ENCODE assay signal across 8 cellular contexts in genomic region chr1:226108935-226109828, GRCh38. TPM values are rescaled to one million over a fixed set of nuclear protein-coding genes. Genes with fewer than 3 reads are reported as not detected.
DNase-seq lines count a peak whose midpoint lies in the region; ATAC-seq, FAIRE-seq and TF ChIP-seq lines count a peak whose summit lies in the region.

No MANE protein-coding gene starts in this region.

- no peaks in the 10 kb centered on the region for H3K27me3 ChIP-seq in AG04450 (ENCODE audit: control insufficient read depth, insufficient read depth, low read length)
- H3K27me3 ChIP-seq in H7 (ENCODE audit: control insufficient read depth, insufficient read depth, low read length) = peaks cover 8% of the 10 kb centered on the region
- H3K27me3 ChIP-seq in psoas muscle (ENCODE audit: insufficient read depth in 3 of 3, low read length in 2 of 3) = no peaks in the 10 kb centered on the region

- H3K9me3 ChIP-seq in AG04450 (ENCODE audit: control insufficient read depth, insufficient read depth, low read length) (no peaks in the 10 kb centered on the region), psoas muscle (no peaks in the 10 kb centered on the region)

- peaks cover 14% of the 10 kb centered on the region for H3K9me3 Mint-ChIP-seq in glutamatergic neuron (ENCODE audit: unreplicated experiment)

- peak overlapping the region; percentile 59 for H3K4me3 ChIP-seq in AG04450 (ENCODE audit: low read depth, low read length)
- peak overlapping the region; percentile 74 for H3K4me3 ChIP-seq in H7 (ENCODE audit: insufficient read depth, low read depth, low read length)
- peak overlapping the region; percentile 65 for H3K4me3 ChIP-seq in WI38 (ENCODE audit: low read depth, low read length)
- peak overlapping the region; percentile 83 for H3K4me3 ChIP-seq in psoas muscle

- peak; percentile 39 to 71 (median 48) for ATAC-seq in psoas muscle

- H3K27me3 Mint-ChIP-seq in glutamatergic neuron (ENCODE audit: unreplicated experiment) = peaks cover 10% of the 10 kb centered on the region

- peaks cover 5% of the 10 kb centered on the region for H3K36me3 Mint-ChIP-seq in glutamatergic neuron (ENCODE audit: unreplicated experiment)

- DNase-seq in AG04450 (ENCODE audit: low read depth, low spot score) (no peak), H7 (no peak), glutamatergic neuron (no peak), psoas muscle (peak in 1 of 2 donors; percentile 35), RCC 7860 (ENCODE audit: low spot score) (no peak), retina (no peak), HPDE6-E6E7 (ENCODE audit: extremely low spot score) (no peak)

- CTCF ChIA-PET in AG04450 (lab: Charles Lee) = interaction anchor here (0.7 to 7.1 kb wide), 4 partner anchors 16 to 92 kb away, joined by 3 to 73 read pairs (median 12); no protein-coding TSS in a partner anchor

- peak overlapping the region; percentile 93 for H3K4me3 Mint-ChIP-seq in glutamatergic neuron (ENCODE audit: unreplicated experiment)

- H3K4me1 Mint-ChIP-seq in glutamatergic neuron (ENCODE audit: low read depth, unreplicated experiment) = peaks cover 33% of the 10 kb centered on the region

- H3K36me3 ChIP-seq in H7 (replicated peaks; ENCODE audit: control insufficient read depth, insufficient read depth, low read length) = no peaks in the 10 kb centered on the region
- H3K36me3 ChIP-seq in psoas muscle (ENCODE audit: insufficient read depth in 1 of 2, low read depth in 1 of 2) = no peaks in the 10 kb centered on the region

- WGBS in psoas muscle, 3 donors = 6 to 7% (median 7%) methylated on average over 23 of the region's 23 CpGs

- H3K27ac ChIP-seq in AG04450 (ENCODE audit: low read depth, low read length) = peak overlapping the region; percentile 65
- peak overlapping the region; percentile 89 for H3K27ac ChIP-seq in psoas muscle

- peaks cover 28% of the 10 kb centered on the region for H3K4me1 ChIP-seq in psoas muscle

- no peak for TF ChIP-seq CTCF in AG04450 (IDR thresholded peaks at IDR 0.05; ENCODE audit: low read depth, low read length)
- no peak for TF ChIP-seq CTCF in WI38 (IDR thresholded peaks at IDR 0.05; ENCODE audit: low read depth, low read length)
- TF ChIP-seq CTCF in glutamatergic neuron (IDR thresholded peaks at IDR 0.05; ENCODE audit: partially characterized antibody, unreplicated experiment) = no peak
- TF ChIP-seq CTCF in psoas muscle (IDR thresholded peaks at IDR 0.05) = no peak

- intact Hi-C loops in psoas muscle (cut with DNase I) = no loop called here

- no peak for FAIRE-seq in RCC 7860 (lab: Jason Lieb, UNC)

- H3K27ac Mint-ChIP-seq in glutamatergic neuron (ENCODE audit: unreplicated experiment) = peak overlapping the region; percentile 98

- POLR2A ChIA-PET in AG04450 (lab: Yijun Ruan, JAX) = interaction anchor here (0.7 to 3.0 kb wide), 4 partner anchors 9 to 47 kb away, joined by 3 to 15 read pairs (median 11); partner anchors contain the start of gene H3-3A

RNA-seq across cellular contexts. Expression of gene H3-3A, which starts 46.7 kb away (rescaled TPM):
- polyA plus RNA-seq in AG04450 (2011; rRNA removed) (260 and 330 TPM in 2 replicates), psoas muscle (100 to 1,000 TPM; 210 to 222 (median 210) TPM)
- polyA minus RNA-seq in AG04450 (2011; rRNA and poly(A)+ RNA removed) = 42.3 and 55.1 TPM in 2 replicates
- total RNA-seq in H7 (2014; rRNA removed; shearing (Covaris generic)) = 963 and 975 TPM in 2 replicates
- total RNA-seq in glutamatergic neuron (ENCODE audit: unreplicated experiment) (1,150 TPM), psoas muscle (100 to 1,000 TPM; 187 to 284 (median 210) TPM)
